30 cellular contexts compared by ENCODE assay signal in genomic region chr4:1952046-1952700, GRCh38.
"Had no signal": no experiment of that assay in that cellular context is flagged by ENCODE, and none has a peak within 500 bp of the region (broad histone marks: within the 10 kb centered on the region; RNA-seq: fewer than 3 reads in every experiment).

No MANE protein-coding gene starts in this region.

- H3K27me3 Mint-ChIP-seq: activated CD4-positive, alpha-beta memory T cell treated with anti-CD3 and anti-CD28 coated beads, Interleukin-2, amount 10 ng/mL, durations not matched to agents 7 days and 5 days; activated CD4-positive, alpha-beta T cell treated with anti-CD3 and anti-CD28 coated beads, Interleukin-2, amount 10 ng/mL, durations not matched to agents 7 days and 5 days; activated naive CD4-positive, alpha-beta T cell treated with anti-CD3 and anti-CD28 coated beads, Interleukin-2, amount 50 U/mL, for 24 hours; activated T-cell treated with anti-CD3 and anti-CD28 coated beads, Interleukin-2, amount 50 U/mL, for 24 hours; effector memory CD8-positive, alpha-beta T cell; progenitor cell of endocrine pancreas; stimulated activated naive CD8-positive, alpha-beta T cell treated with anti-CD3 and anti-CD28 coated beads, Interleukin-15, Interleukin-2, amounts not matched to agents 100 ng/mL and 50 ng/mL, for 24 hours had no signal

- FAIRE-seq: islet of Langerhans had no signal

- H3K4me1 Mint-ChIP-seq: activated CD4-positive, alpha-beta T cell treated with anti-CD3 and anti-CD28 coated beads, Interleukin-2, amount 10 ng/mL, durations not matched to agents 7 days and 5 days; activated naive CD4-positive, alpha-beta T cell treated with anti-CD3 and anti-CD28 coated beads, Interleukin-2, amount 50 U/mL, for 24 hours; nephron had no signal

- H3K4me3 Mint-ChIP-seq: activated CD4-positive, alpha-beta memory T cell treated with anti-CD3 and anti-CD28 coated beads, Interleukin-2, amount 10 ng/mL, durations not matched to agents 7 days and 5 days; activated CD4-positive, alpha-beta T cell treated with anti-CD3 and anti-CD28 coated beads, Interleukin-2, amount 10 ng/mL, durations not matched to agents 7 days and 5 days; activated naive CD4-positive, alpha-beta T cell treated with anti-CD3 and anti-CD28 coated beads, Interleukin-2, amount 50 U/mL, for 24 hours; activated T-cell treated with anti-CD3 and anti-CD28 coated beads, Interleukin-2, amount 50 U/mL, for 24 hours; effector memory CD8-positive, alpha-beta T cell; nephron; stimulated activated naive CD8-positive, alpha-beta T cell treated with anti-CD3 and anti-CD28 coated beads, Interleukin-15, Interleukin-2, amounts not matched to agents 100 ng/mL and 50 ng/mL, for 24 hours had no signal

- H3K27ac Mint-ChIP-seq: activated CD4-positive, alpha-beta memory T cell treated with anti-CD3 and anti-CD28 coated beads, Interleukin-2, amount 10 ng/mL, durations not matched to agents 7 days and 5 days; activated CD4-positive, alpha-beta T cell treated with anti-CD3 and anti-CD28 coated beads, Interleukin-2, amount 10 ng/mL, durations not matched to agents 7 days and 5 days; activated naive CD4-positive, alpha-beta T cell treated with anti-CD3 and anti-CD28 coated beads, Interleukin-2, amount 50 U/mL, for 24 hours; nephron; progenitor cell of endocrine pancreas; stimulated activated naive CD8-positive, alpha-beta T cell treated with anti-CD3 and anti-CD28 coated beads, Interleukin-15, Interleukin-2, amounts not matched to agents 100 ng/mL and 50 ng/mL, for 24 hours had no signal

- H3K4me3 ChIP-seq: colonic mucosa, gastrocnemius medialis, left ventricle myocardium inferior, lung, skin epidermis, upper lobe of left lung, vagina had no signal

- H3K27ac ChIP-seq: brain microvascular endothelial cell, colonic mucosa, gastrocnemius medialis, left ventricle myocardium inferior, neutrophil, skin epidermis, upper lobe of left lung, vagina, WERI-Rb-1 had no signal

- ATAC-seq: effector memory CD8-positive, alpha-beta T cell; gastrocnemius medialis; sciatic nerve had no signal

- H3K36me3 ChIP-seq: brain microvascular endothelial cell had no signal

- H3K27me3 ChIP-seq: brain microvascular endothelial cell, colonic mucosa, gastrocnemius medialis, neutrophil, upper lobe of left lung, vagina had no signal

- H3K4me1 ChIP-seq: colonic mucosa, gastrocnemius medialis, left ventricle myocardium inferior, vagina had no signal

- DNase-seq: activated CD4-positive, alpha-beta memory T cell treated with anti-CD3 and anti-CD28 coated beads, Interleukin-2, amount 10 ng/mL, durations not matched to agents 7 days and 5 days; activated CD4-positive, alpha-beta T cell treated with anti-CD3 and anti-CD28 coated beads for 1 hour; activated CD4-positive, alpha-beta T cell treated with anti-CD3 and anti-CD28 coated beads, Interleukin-2, amount 10 ng/mL, durations not matched to agents 7 days and 5 days; activated CD8-positive, alpha-beta memory T cell treated with anti-CD3 and anti-CD28 coated beads, Interleukin-2, amount 50 U/mL, for 48 hours; activated gamma-delta T cell treated with Interleukin-2 at 50 U/mL for 16 hours; activated T-cell treated with anti-CD3 and anti-CD28 coated beads, Interleukin-2, amount 50 U/mL, for 24 hours; aorta; brain microvascular endothelial cell; caudate nucleus; colonic mucosa; effector memory CD8-positive, alpha-beta T cell; erythroblast; gastrocnemius medialis; glutamatergic neuron; left ventricle myocardium inferior; stimulated activated CD4-positive, alpha-beta T cell treated with anti-CD3 and anti-CD28 coated beads, Interleukin-12 subunit alpha, Interleukin-12 subunit beta, amount 100 ng/mL, for 4 hours; stimulated activated CD4-positive, alpha-beta T cell treated with anti-CD3 and anti-CD28 coated beads, Interleukin-4, amount 100 ng/mL, for 1 hour; T-helper 9 cell; WERI-Rb-1 had no signal

- H3K9me3 ChIP-seq: colonic mucosa, gastrocnemius medialis, left ventricle myocardium inferior, neutrophil, upper lobe of left lung, vagina had no signal

- H3K9me3 Mint-ChIP-seq: activated CD4-positive, alpha-beta memory T cell treated with anti-CD3 and anti-CD28 coated beads, Interleukin-2, amount 10 ng/mL, durations not matched to agents 7 days and 5 days; activated CD4-positive, alpha-beta T cell treated with anti-CD3 and anti-CD28 coated beads, Interleukin-2, amount 10 ng/mL, durations not matched to agents 7 days and 5 days; activated naive CD4-positive, alpha-beta T cell treated with anti-CD3 and anti-CD28 coated beads, Interleukin-2, amount 50 U/mL, for 24 hours; activated T-cell treated with anti-CD3 and anti-CD28 coated beads, Interleukin-2, amount 50 U/mL, for 24 hours; effector memory CD8-positive, alpha-beta T cell; nephron; stimulated activated naive CD8-positive, alpha-beta T cell treated with anti-CD3 and anti-CD28 coated beads, Interleukin-15, Interleukin-2, amounts not matched to agents 100 ng/mL and 50 ng/mL, for 24 hours had no signal
